21 cellular contexts compared by ENCODE assay signal in genomic region chr9:75491533-75491932, GRCh38.
DNase-seq lines count a peak whose midpoint lies in the region; ATAC-seq, FAIRE-seq and TF ChIP-seq lines count a peak whose summit lies in the region.
"Had no signal": no experiment of that assay in that cellular context is flagged by ENCODE, and none has a peak within 500 bp of the region (broad histone marks: within the 10 kb centered on the region; RNA-seq: fewer than 3 reads in every experiment).

No MANE protein-coding gene starts in this region.

- no peak overlapping the region for H3K23ac ChIP-seq in H1 (ENCODE audit: insufficient read length)

- H3K4me1 Mint-ChIP-seq in activated T-helper 2 cell treated with anti-CD3 and anti-CD28 coated beads, Interferon-gamma antibody, Interleukin-2, Interleukin-4, amounts not matched to agents 10 μg/mL and 5 μg/mL and 100 μg/mL, durations not matched to agents 14 hours and 24 hours and 36 hours (ENCODE audit: low read depth): no peaks in the 10 kb centered on the region

- CTCF ChIA-PET in H1 (lab: Charles Lee; ENCODE audit: partially characterized antibody): interaction anchor here (0.8 to 1.6 kb wide), 2 partner anchors 10 to 17 kb away, joined by 3 to 9 read pairs; no protein-coding TSS in a partner anchor

- H3K23me2 ChIP-seq in H1 (ENCODE audit: low read depth, low read length): no peaks in the 10 kb centered on the region

- TF ChIP-seq RAD21 in H1 (IDR thresholded peaks at IDR 0.05 in 1 of 2, conservative IDR thresholded peaks at IDR 0.05 in 1 of 2; ENCODE audit: low read depth in 2 of 2, low read length in 2 of 2): no peak

- H4K20me1 ChIP-seq in H1 (replicated peaks in 1 of 2; ENCODE audit: control insufficient read depth in 1 of 2, insufficient read depth in 2 of 2, low read length in 2 of 2): no peaks in the 10 kb centered on the region

- no peak for FAIRE-seq in H1 (lab: Jason Lieb, UNC)
- FAIRE-seq: A549, K562 had no signal

- no peak overlapping the region for H3K27ac ChIP-seq in right atrium auricular region
- no peak overlapping the region for H3K27ac ChIP-seq in H1 (ENCODE audit: low read depth, low read length)
- H3K27ac ChIP-seq: A549, GM23248, PC-9, RWPE1, SJCRH30 had no signal

- H3K27me3 Mint-ChIP-seq in activated T-helper 2 cell treated with anti-CD3 and anti-CD28 coated beads, Interferon-gamma antibody, Interleukin-2, Interleukin-4, amounts not matched to agents 10 μg/mL and 5 μg/mL and 100 μg/mL, durations not matched to agents 14 hours and 24 hours and 36 hours (ENCODE audit: low read depth): no peaks in the 10 kb centered on the region

- no peak overlapping the region for H3K18ac ChIP-seq in H1 (ENCODE audit: extremely low read depth, low read length)

- H4K91ac ChIP-seq in H1 (replicated peaks; ENCODE audit: insufficient read length, low read length): no peak overlapping the region

- H3K9me3 Mint-ChIP-seq in activated T-helper 2 cell treated with anti-CD3 and anti-CD28 coated beads, Interferon-gamma antibody, Interleukin-2, Interleukin-4, amounts not matched to agents 10 μg/mL and 5 μg/mL and 100 μg/mL, durations not matched to agents 14 hours and 24 hours and 36 hours: no peaks in the 10 kb centered on the region

- H3K36me3 ChIP-seq in right atrium auricular region (no peaks in the 10 kb centered on the region), H1 (ENCODE audit: control insufficient read depth in 2 of 4, insufficient read depth in 4 of 4, low read length in 3 of 4) (no peaks in the 10 kb centered on the region)
- H3K36me3 ChIP-seq: SJCRH30 had no signal

- no peak overlapping the region for H2BK20ac ChIP-seq in H1 (ENCODE audit: low read length)

- POLR2A ChIA-PET in H1 (lab: Charles Lee; ENCODE audit: partially characterized antibody): no interaction called here

- no peak overlapping the region for H2BK12ac ChIP-seq in H1 (ENCODE audit: low read depth, low read length)

- no peaks in the 10 kb centered on the region for H3K79me1 ChIP-seq in H1 (ENCODE audit: low read depth, low read length)

- no peak for DNase-seq in Right ventricle myocardium superior
- no peak for DNase-seq in right atrium auricular region (ENCODE audit: low spot score)
- DNase-seq in H1 (ENCODE audit: low read depth in 1 of 2, low spot score in 2 of 2): no peak
- DNase-seq in left colon: no peak
- DNase-seq in activated T-helper 2 cell treated with anti-CD3 and anti-CD28 coated beads, Interferon-gamma antibody, Interleukin-2, Interleukin-4, amounts not matched to agents 10 μg/mL and 5 μg/mL and 100 μg/mL, durations not matched to agents 14 hours and 24 hours and 36 hours (ENCODE audit: low spot score): no peak
- no peak for DNase-seq in NCI-H2196 treated with DMSO at 0.1 percent for 48 hours (lab: John Stamatoyannopoulos, UW; ENCODE audit: unreplicated experiment)
- DNase-seq: Caco-2; CD4-positive, alpha-beta T cell; GDM1; GM23248; NCI-H1048; NCI-H1436 treated with DMSO at 0.1 percent for 48 hours; NCI-H2029; NCI-H2171 treated with DMSO at 0.1 percent for 48 hours; PC-9; SJCRH30 had no signal

- no peak for TF ChIP-seq EP300 in H1 (IDR thresholded peaks at IDR 0.05; ENCODE audit: borderline replicate concordance in 1 of 2, low read depth in 2 of 2, low read length in 2 of 2)

- no peak overlapping the region for H2AK5ac ChIP-seq in H1 (ENCODE audit: low read depth, low read length)

- no peak overlapping the region for H3K4me3 ChIP-seq in right atrium auricular region
- no peak overlapping the region for H3K4me3 ChIP-seq in H1 (ENCODE audit: extremely low read depth in 1 of 4, insufficient read depth in 2 of 4, low read depth in 3 of 4, low read length in 4 of 4)
- H3K4me3 ChIP-seq: A549, GM23248, K562, PC-9, SJCRH30 had no signal

- no peak overlapping the region for H3K9ac ChIP-seq in H1 (replicated peaks in 1 of 4; ENCODE audit: extremely low read depth in 1 of 4, low read depth in 3 of 4, low read length in 3 of 4)
- H3K9ac ChIP-seq: GM23248 had no signal

- no peak overlapping the region for H3K4me3 Mint-ChIP-seq in activated T-helper 2 cell treated with anti-CD3 and anti-CD28 coated beads, Interferon-gamma antibody, Interleukin-2, Interleukin-4, amounts not matched to agents 10 μg/mL and 5 μg/mL and 100 μg/mL, durations not matched to agents 14 hours and 24 hours and 36 hours (ENCODE audit: low read depth)
- H3K4me3 Mint-ChIP-seq: CD4-positive, alpha-beta T cell had no signal

- H3K56ac ChIP-seq in H1 (replicated peaks; ENCODE audit: insufficient read length, low read depth, low read length): no peak overlapping the region

- no peak overlapping the region for H4K8ac ChIP-seq in H1 (ENCODE audit: extremely low read depth, insufficient read depth, low read length)

- TF ChIP-seq CTCF in right atrium auricular region (IDR thresholded peaks at IDR 0.05) (no peak), H1 (IDR thresholded peaks at IDR 0.05; ENCODE audit: control extremely low read depth in 1 of 3, insufficient read depth in 1 of 3, low read depth in 1 of 3, low read length in 3 of 3) (no peak)

- no peaks in the 10 kb centered on the region for H3K4me1 ChIP-seq in right atrium auricular region
- no peaks in the 10 kb centered on the region for H3K4me1 ChIP-seq in H1 (replicated peaks in 1 of 4; ENCODE audit: control insufficient read depth in 3 of 4, insufficient read depth in 4 of 4, low read length in 3 of 4)
- H3K4me1 ChIP-seq: A549, Caco-2, SJCRH30 had no signal

- H2AFZ ChIP-seq in H1 (ENCODE audit: low read length): 0 out of 2 replicates have a peak overlapping the region, but pooled peaks have one; percentile 24
- H2AFZ ChIP-seq: GM23248, PC-9 had no signal

- H3K4ac ChIP-seq in H1 (replicated peaks; ENCODE audit: insufficient read length, low read depth, low read length): no peak overlapping the region

- H2BK5ac ChIP-seq in H1 (ENCODE audit: low read depth, low read length): no peak overlapping the region

- intact Hi-C loops in Right ventricle myocardium superior (cut with DNase I) (no loop called here), left colon (cut with DNase I, micrococcal nuclease) (no loop called here)
- intact Hi-C loops in activated T-helper 2 cell treated with anti-CD3 and anti-CD28 coated beads, Interferon-gamma antibody, Interleukin-2, Interleukin-4, amounts not matched to agents 10 μg/mL and 5 μg/mL and 100 μg/mL, durations not matched to agents 14 hours and 24 hours and 36 hours (cut with micrococcal nuclease): no loop called here

- peak; percentile 84 for ATAC-seq in Right ventricle myocardium superior (ENCODE audit: poor library complexity)
- ATAC-seq in left colon: peak; percentile 69
- ATAC-seq in GM18867 (IDR thresholded peaks at IDR 0.05; ENCODE audit: unreplicated experiment): no peak
- ATAC-seq: A549, HCT116, K562 had no signal

- H2BK120ac ChIP-seq in H1 (replicated peaks; ENCODE audit: low read depth, low read length): no peak overlapping the region

- H3K14ac ChIP-seq in H1 (ENCODE audit: insufficient read length): no peak overlapping the region

- no peaks in the 10 kb centered on the region for H3K27me3 ChIP-seq in right atrium auricular region
- H3K27me3 ChIP-seq in H1 (replicated peaks in 1 of 4; ENCODE audit: control insufficient read depth in 3 of 4, extremely low read depth in 1 of 4, insufficient read depth in 3 of 4, low read length in 3 of 4): no peaks in the 10 kb centered on the region
- H3K27me3 ChIP-seq: SJCRH30 had no signal

- no peak overlapping the region for H3K4me2 ChIP-seq in H1 (ENCODE audit: insufficient read depth in 1 of 2, low read depth in 2 of 2, low read length in 2 of 2)
- H3K4me2 ChIP-seq: A549, PC-9 had no signal

- H3K9me3 ChIP-seq in right atrium auricular region (no peaks in the 10 kb centered on the region), H1 (ENCODE audit: insufficient read depth in 2 of 2, low read depth in 1 of 2, low read length in 1 of 2) (no peaks in the 10 kb centered on the region)
- H3K9me3 ChIP-seq: A549, Caco-2, SJCRH30 had no signal

- TF ChIP-seq POLR2A in H1 (IDR thresholded peaks at IDR 0.05; ENCODE audit: control extremely low read depth in 1 of 2, low read depth in 2 of 2, low read length in 2 of 2): no peak

- WGBS in H1 (ENCODE audit: extremely low coverage in 1 of 2, insufficient coverage in 1 of 2, insufficient read length in 1 of 2, insufficient replicate concordance in 2 of 2, low coverage in 1 of 2, low lambda C conversion rate in 2 of 2, missing lambda C conversion rate in 1 of 2), 2 experiments: 89% methylated on average over 1 of the region's 1 CpG; no CpG with 5 or more reads in 1 of the 2 experiments

- no peak overlapping the region for H4K5ac ChIP-seq in H1 (ENCODE audit: insufficient read length, low read depth, low read length)

- no peaks in the 10 kb centered on the region for H3K79me2 ChIP-seq in H1 (ENCODE audit: control insufficient read depth in 1 of 2, insufficient read depth in 2 of 2, low read length in 2 of 2)

- no peak overlapping the region for H3K27ac Mint-ChIP-seq in activated T-helper 2 cell treated with anti-CD3 and anti-CD28 coated beads, Interferon-gamma antibody, Interleukin-2, Interleukin-4, amounts not matched to agents 10 μg/mL and 5 μg/mL and 100 μg/mL, durations not matched to agents 14 hours and 24 hours and 36 hours
- H3K27ac Mint-ChIP-seq: CD4-positive, alpha-beta T cell had no signal

- no peaks in the 10 kb centered on the region for H3K36me3 Mint-ChIP-seq in activated T-helper 2 cell treated with anti-CD3 and anti-CD28 coated beads, Interferon-gamma antibody, Interleukin-2, Interleukin-4, amounts not matched to agents 10 μg/mL and 5 μg/mL and 100 μg/mL, durations not matched to agents 14 hours and 24 hours and 36 hours (ENCODE audit: low read depth)

- no peak overlapping the region for H2BK15ac ChIP-seq in H1 (ENCODE audit: low read length)

TF ChIP-seq in H1, 55 proteins besides CTCF, POLR2A, EP300 and RAD21 (continues in another document):
- no peak for TF ChIP-seq RBBP5 (IDR thresholded peaks at IDR 0.05; ENCODE audit: borderline replicate concordance, low read depth, low read length)
- TF ChIP-seq BACH1 (IDR thresholded peaks at IDR 0.05; ENCODE audit: low read length): no peak
- TF ChIP-seq SP2 (IDR thresholded peaks at IDR 0.05; ENCODE audit: low read length): no peak
- TF ChIP-seq BCL11A (IDR thresholded peaks at IDR 0.05; ENCODE audit: low read depth in 2 of 2, low read length in 2 of 2): no peak
- no peak for TF ChIP-seq CTBP2 (IDR thresholded peaks at IDR 0.05; ENCODE audit: borderline replicate concordance, insufficient read depth, insufficient read length, low read length)
- TF ChIP-seq YY1 (IDR thresholded peaks at IDR 0.05; ENCODE audit: low read depth, low read length): no peak
- no peak for TF ChIP-seq TBP (IDR thresholded peaks at IDR 0.05; ENCODE audit: low read depth, low read length)
- no peak for TF ChIP-seq PHF8 (conservative IDR thresholded peaks at IDR 0.05; ENCODE audit: low read depth, low read length)
- TF ChIP-seq E2F6 (IDR thresholded peaks at IDR 0.05): no peak
- TF ChIP-seq KDM4A (IDR thresholded peaks at IDR 0.05; ENCODE audit: low read depth, low read length, severe bottlenecking): no peak
